28 cellular contexts compared by ENCODE assay signal in genomic region chr14:24356208-24356607, GRCh38. TPM values are rescaled to one million over a fixed set of nuclear protein-coding genes. Genes with fewer than 3 reads are reported as not detected.
"Had no signal": no experiment of that assay in that cellular context is flagged by ENCODE, and none has a peak within 500 bp of the region (broad histone marks: within the 10 kb centered on the region; RNA-seq: fewer than 3 reads in every experiment).

No MANE protein-coding gene starts in this region.

- H3K36me3 ChIP-seq: colonic mucosa, esophagus muscularis mucosa, esophagus squamous epithelium, gastrocnemius medialis, gastroesophageal sphincter, heart left ventricle, heart right ventricle had no signal

- ATAC-seq: effector memory CD8-positive, alpha-beta T cell; esophagus mucosa; foreskin keratinocyte; gastrocnemius medialis; gastroesophageal sphincter; heart left ventricle; heart right ventricle had no signal

- H3K27me3 ChIP-seq: colonic mucosa, esophagus muscularis mucosa, gastroesophageal sphincter had no signal

- H3K4me1 ChIP-seq: colonic mucosa, foreskin keratinocyte, gastrocnemius medialis had no signal

- DNase-seq: colonic mucosa; cortex of kidney; dermis blood vessel endothelial cell; dorsolateral prefrontal cortex; effector CD4-positive, alpha-beta T cell; effector CD8-positive, alpha-beta T cell; effector memory CD4-positive, alpha-beta T cell; effector memory CD8-positive, alpha-beta T cell; erythroblast; esophagus squamous epithelium; foreskin fibroblast; foreskin keratinocyte; foreskin melanocyte; gastrocnemius medialis; glutamatergic neuron; head of caudate nucleus; heart left ventricle; heart right ventricle had no signal

- FAIRE-seq: colon, endometrium, endothelial cell of umbilical vein, frontal cortex had no signal

- H3K4me3 ChIP-seq: colonic mucosa, coronary artery, dorsolateral prefrontal cortex, esophagus muscularis mucosa, esophagus squamous epithelium, gastrocnemius medialis, gastroesophageal sphincter, heart left ventricle, heart right ventricle had no signal

- H3K27ac ChIP-seq: colonic mucosa, coronary artery, dorsolateral prefrontal cortex, epithelial cell of prostate, esophagus muscularis mucosa, esophagus squamous epithelium, foreskin keratinocyte, gastrocnemius medialis, gastroesophageal sphincter, heart left ventricle, heart right ventricle had no signal

- H3K9me3 ChIP-seq: colonic mucosa, esophagus muscularis mucosa, esophagus squamous epithelium, gastrocnemius medialis, gastroesophageal sphincter, heart left ventricle, heart right ventricle had no signal

RNA-seq across cellular contexts. Expression of gene RIPK3, which starts 16.4 kb away (rescaled TPM):
- total RNA-seq: endodermal cell had no signal

RNA-seq across cellular contexts. Expression of gene ADCY4, which starts 21.3 kb away (rescaled TPM):
- total RNA-seq: endodermal cell had no signal
